16 cellular contexts compared by ENCODE assay signal in genomic region chr17:73610331-73610911, GRCh38.
"Had no signal": no experiment of that assay in that cellular context is flagged by ENCODE, and none has a peak within 500 bp of the region (broad histone marks: within the 10 kb centered on the region; RNA-seq: fewer than 3 reads in every experiment).

No MANE protein-coding gene starts in this region.

- H3K4me3 ChIP-seq: breast epithelium, gastrocnemius medialis, sigmoid colon, uterus had no signal

- H3K36me3 ChIP-seq: breast epithelium, gastrocnemius medialis, neutrophil, sigmoid colon, uterus had no signal

- ATAC-seq: activated T-cell treated with anti-CD3 and anti-CD28 coated beads, Interleukin-2, amount 50 U/mL, for 4 hours; gastrocnemius medialis had no signal

- H3K9me3 ChIP-seq: breast epithelium, gastrocnemius medialis, neutrophil, sigmoid colon, uterus had no signal

- H3K27me3 Mint-ChIP-seq: activated CD4-positive, alpha-beta memory T cell treated with anti-CD3 and anti-CD28 coated beads for 36 hours; activated naive CD8-positive, alpha-beta T cell; stimulated activated naive CD8-positive, alpha-beta T cell treated with anti-CD3 and anti-CD28 coated beads, Interleukin-15, Interleukin-2, amounts not matched to agents 100 ng/mL and 50 ng/mL, for 24 hours had no signal

- H3K4me1 ChIP-seq: breast epithelium, gastrocnemius medialis, sigmoid colon, uterus had no signal

- H3K27ac Mint-ChIP-seq: activated CD4-positive, alpha-beta memory T cell treated with anti-CD3 and anti-CD28 coated beads for 36 hours; activated naive CD8-positive, alpha-beta T cell; stimulated activated naive CD8-positive, alpha-beta T cell treated with anti-CD3 and anti-CD28 coated beads, Interleukin-15, Interleukin-2, amounts not matched to agents 100 ng/mL and 50 ng/mL, for 24 hours had no signal

- H3K27me3 ChIP-seq: breast epithelium, neutrophil, uterus had no signal

- H3K36me3 Mint-ChIP-seq: activated CD4-positive, alpha-beta memory T cell treated with anti-CD3 and anti-CD28 coated beads for 36 hours; activated naive CD8-positive, alpha-beta T cell had no signal

- H3K27ac ChIP-seq: breast epithelium, gastrocnemius medialis, neutrophil, sigmoid colon, uterus had no signal

- H3K4me3 Mint-ChIP-seq: activated CD4-positive, alpha-beta memory T cell treated with anti-CD3 and anti-CD28 coated beads for 36 hours; activated naive CD8-positive, alpha-beta T cell; activated T-cell treated with anti-CD3 and anti-CD28 coated beads, Interleukin-2, amount 50 U/mL, for 4 hours; stimulated activated naive CD8-positive, alpha-beta T cell treated with anti-CD3 and anti-CD28 coated beads, Interleukin-15, Interleukin-2, amounts not matched to agents 100 ng/mL and 50 ng/mL, for 24 hours had no signal

- DNase-seq: activated CD4-positive, alpha-beta memory T cell treated with anti-CD3 and anti-CD28 coated beads for 36 hours; activated gamma-delta T cell; activated T-cell treated with anti-CD3 and anti-CD28 coated beads, Interleukin-2, amount 50 U/mL, for 4 hours; amygdala; gastrocnemius medialis; kidney glomerular epithelial cell; mesendoderm; sigmoid colon; stimulated activated CD4-positive, alpha-beta T cell treated with anti-CD3 and anti-CD28 coated beads, Interleukin-2, amount 100 ng/mL, for 48 hours; stimulated activated CD8-positive, alpha-beta memory T cell treated with anti-CD3 and anti-CD28 coated beads, Interleukin-4, amount 100 ng/mL, for 48 hours; T-helper 9 cell; uterus had no signal
